ENCODE assay signal across 24 cellular contexts in genomic region chr9:135209852-135210251, GRCh38.
"Had no signal": no experiment of that assay in that cellular context is flagged by ENCODE, and none has a peak within 500 bp of the region (broad histone marks: within the 10 kb centered on the region; RNA-seq: fewer than 3 reads in every experiment).

No MANE protein-coding gene starts in this region.

- H3K4me3 Mint-ChIP-seq: activated B cell treated with CpG ODN at 0.5 μM for 24 hours; activated CD4-positive, alpha-beta T cell treated with anti-CD3 and anti-CD28 coated beads, Interleukin-2, amount 10 ng/mL, durations not matched to agents 24 days and 14 days; activated naive CD4-positive, alpha-beta T cell treated with anti-CD3 and anti-CD28 coated beads for 36 hours; activated naive CD8-positive, alpha-beta T cell; activated T-cell treated with anti-CD3 and anti-CD28 coated beads, Interleukin-2, amount 50 U/mL, for 4 hours had no signal

- H3K4me2 ChIP-seq: KMS-11 had no signal

- H3K36me3 Mint-ChIP-seq: activated naive CD8-positive, alpha-beta T cell had no signal

- H3K27me3 Mint-ChIP-seq: activated CD4-positive, alpha-beta T cell treated with anti-CD3 and anti-CD28 coated beads, Interleukin-2, amount 10 ng/mL, durations not matched to agents 24 days and 14 days had no signal

- H3K36me3 ChIP-seq: Peyer's patch had no signal

- H3K4me1 Mint-ChIP-seq: activated B cell treated with CpG ODN at 0.5 μM for 24 hours; activated CD4-positive, alpha-beta T cell treated with anti-CD3 and anti-CD28 coated beads, Interleukin-2, amount 10 ng/mL, durations not matched to agents 24 days and 14 days had no signal

- H3K27ac ChIP-seq: KMS-11, Peyer's patch had no signal

- H3K4me3 ChIP-seq: Peyer's patch had no signal

- H3K27me3 ChIP-seq: Peyer's patch had no signal

- H3K27ac Mint-ChIP-seq: activated B cell treated with CpG ODN at 0.5 μM for 24 hours; activated CD4-positive, alpha-beta T cell treated with anti-CD3 and anti-CD28 coated beads, Interleukin-2, amount 10 ng/mL, durations not matched to agents 24 days and 14 days; activated naive CD4-positive, alpha-beta T cell treated with anti-CD3 and anti-CD28 coated beads for 36 hours; activated naive CD8-positive, alpha-beta T cell had no signal

- H3K9ac ChIP-seq: KMS-11 had no signal

- H3K4me1 ChIP-seq: Peyer's patch had no signal

- DNase-seq: activated B cell treated with CpG ODN at 0.5 μM for 24 hours; activated CD4-positive, alpha-beta T cell treated with anti-CD3 and anti-CD28 coated beads for 1 hour; activated CD4-positive, alpha-beta T cell treated with anti-CD3 and anti-CD28 coated beads, Interleukin-2, amount 10 ng/mL, durations not matched to agents 24 days and 14 days; activated CD4-positive, alpha-beta T cell treated with anti-CD3 and anti-CD28 coated beads, Interleukin-2, amount 50 U/mL, for 48 hours; activated effector memory CD4-positive, alpha-beta T cell treated with anti-CD3 and anti-CD28 coated beads, Interleukin-2, amount 50 U/mL, for 16 hours; activated naive CD4-positive, alpha-beta T cell treated with anti-CD3 and anti-CD28 coated beads for 36 hours; activated T-cell treated with anti-CD3 and anti-CD28 coated beads, Interleukin-2, amount 50 U/mL, for 4 hours; central memory CD4-positive, alpha-beta T cell; NCI-H1092; NCI-H1417; NCI-H1694; NCI-H2029; NCI-H2107; NCI-H2171 treated with DMSO at 0.1 percent for 48 hours; NCI-H226; NCI-H510A; NCI-H526 treated with DMSO at 0.1 percent for 48 hours; NK-92 treated with Interleukin-12 subunit alpha and Interleukin-12 subunit beta, amount 100 ng/mL, for 24 hours; SHP77 treated with DMSO at 0.1 percent for 48 hours; T-helper 2 cell; T1000 had no signal
